Comparison of ENCODE assay signal across 18 cellular contexts in the genomic region with DNA sequence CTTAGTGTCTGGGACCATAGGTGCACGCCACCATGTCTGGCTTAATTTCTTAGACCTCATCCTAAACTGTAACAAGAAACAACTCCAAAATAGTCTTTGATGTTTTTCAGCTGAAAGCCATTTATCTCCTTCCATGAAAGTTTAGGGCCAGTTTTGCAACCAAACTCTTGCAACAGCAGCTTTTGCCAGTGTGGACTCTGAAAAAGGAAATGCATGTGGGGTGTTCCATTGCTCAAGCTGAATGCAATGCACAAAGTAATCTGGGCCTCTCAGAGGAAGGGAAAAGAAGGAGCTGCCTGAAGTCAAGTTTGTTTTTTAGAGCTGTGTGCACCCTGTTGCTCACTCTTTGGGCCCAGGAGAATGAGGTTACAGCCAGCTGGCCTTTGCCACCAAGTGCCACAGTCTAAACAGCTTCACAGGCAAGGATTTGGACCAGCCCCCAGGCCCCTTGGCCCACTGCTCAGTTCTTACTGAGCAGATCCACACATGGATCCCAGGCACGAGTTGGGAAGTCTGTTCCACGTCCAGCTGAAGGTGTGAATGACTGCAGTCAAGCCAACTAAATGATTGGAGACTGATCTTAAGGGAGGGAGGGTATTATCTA.
DNase-seq lines count a peak whose midpoint lies in the region; ATAC-seq and TF ChIP-seq lines count a peak whose summit lies in the region.
"Had no signal": no experiment of that assay in that cellular context is flagged by ENCODE, and none has a peak within 500 bp of the region (broad histone marks: within the 10 kb centered on the region; RNA-seq: fewer than 3 reads in every experiment).

No MANE protein-coding gene starts in this region.

- no peaks in the 10 kb centered on the region for H3F3A ChIP-seq in GM23248 (ENCODE audit: insufficient read depth)

- no peak overlapping the region for H3K4me2 ChIP-seq in GM23248 (ENCODE audit: unreplicated experiment)
- H3K4me2 ChIP-seq: PC-9 had no signal

- no peak for ATAC-seq in stimulated activated effector memory CD8-positive, alpha-beta T cell treated with anti-CD3 and anti-CD28 coated beads, Interleukin-12 subunit alpha, Interleukin-12 subunit beta, amount 100 ng/mL, for 72 hours
- ATAC-seq in T-cell (replicated peaks in 1 of 4), result no peak
- ATAC-seq in HG03095 (IDR thresholded peaks at IDR 0.05; ENCODE audit: unreplicated experiment), result no peak

- no peak overlapping the region for H3K4me3 Mint-ChIP-seq in stimulated activated effector memory CD8-positive, alpha-beta T cell treated with anti-CD3 and anti-CD28 coated beads, Interleukin-12 subunit alpha, Interleukin-12 subunit beta, amount 100 ng/mL, for 72 hours
- H3K4me3 Mint-ChIP-seq in chondrocyte (ENCODE audit: unreplicated experiment) (no peak overlapping the region), T-cell (no peak overlapping the region)
- H3K4me3 Mint-ChIP-seq: B cell, nephron had no signal

- in situ Hi-C loops in GM23248 (cut with MboI), result no loop called here

- DNase-seq in GM23248, result peak; percentile 8
- peak; percentile 81 for DNase-seq in SKM-1 (lab: John Stamatoyannopoulos, UW; ENCODE audit: unreplicated experiment)
- DNase-seq in iris pigment epithelial cell (ENCODE audit: low read depth), result peak; percentile 56
- no peak for DNase-seq in stimulated activated effector memory CD8-positive, alpha-beta T cell treated with anti-CD3 and anti-CD28 coated beads, Interleukin-12 subunit alpha, Interleukin-12 subunit beta, amount 100 ng/mL, for 72 hours (ENCODE audit: low spot score in 2 of 2)
- DNase-seq in chondrocyte (ENCODE audit: low spot score), result no peak
- DNase-seq in T-cell, result no peak
- DNase-seq: activated CD8-positive, alpha-beta memory T cell treated with anti-CD3 and anti-CD28 coated beads for 24 hours; amniotic stem cell; mammary epithelial cell; MG63; NCI-H2029 treated with DMSO at 0.1 percent for 48 hours; NCI-H510A treated with DMSO at 0.1 percent for 48 hours; PC-9; substantia nigra had no signal

- H3K36me3 ChIP-seq in GM23248 (ENCODE audit: low read depth), result peaks cover 27% of the 10 kb centered on the region; the same call in 1 of the 2 replicates

- POLR2A ChIA-PET in T-cell (lab: Charles Lee), result no interaction called here

- WGBS in GM23248 (ENCODE audit: low coverage in 1 of 2, low lambda C conversion rate in 2 of 2, missing lambda C conversion rate in 2 of 2), 2 experiments, result 39 to 44% methylated on average over 3 of the region's 3 CpGs

- no peaks in the 10 kb centered on the region for H3K9me3 ChIP-seq in GM23248 (ENCODE audit: low read depth)
- H3K9me3 ChIP-seq: MG63 had no signal

- peaks cover 39% of the 10 kb centered on the region for H3K36me3 Mint-ChIP-seq in stimulated activated effector memory CD8-positive, alpha-beta T cell treated with anti-CD3 and anti-CD28 coated beads, Interleukin-12 subunit alpha, Interleukin-12 subunit beta, amount 100 ng/mL, for 72 hours
- H3K36me3 Mint-ChIP-seq in chondrocyte (ENCODE audit: low read depth), result peaks cover 29% of the 10 kb centered on the region
- H3K36me3 Mint-ChIP-seq in T-cell, result peaks cover 80% of the 10 kb centered on the region

- H3K27me3 Mint-ChIP-seq in chondrocyte (ENCODE audit: low read depth), result no peaks in the 10 kb centered on the region
- no peaks in the 10 kb centered on the region for H3K27me3 Mint-ChIP-seq in T-cell
- H3K27me3 Mint-ChIP-seq: B cell had no signal

- H3K4me1 Mint-ChIP-seq in stimulated activated effector memory CD8-positive, alpha-beta T cell treated with anti-CD3 and anti-CD28 coated beads, Interleukin-12 subunit alpha, Interleukin-12 subunit beta, amount 100 ng/mL, for 72 hours, result no peaks in the 10 kb centered on the region
- H3K4me1 Mint-ChIP-seq in chondrocyte (ENCODE audit: low read depth) (no peaks in the 10 kb centered on the region), T-cell (no peaks in the 10 kb centered on the region)
- H3K4me1 Mint-ChIP-seq: nephron had no signal

- CTCF ChIA-PET in T-cell (lab: Charles Lee), result interaction anchor here in 1 of 2 donors (0.6 kb wide), 1 partner anchor 1109 kb away, joined by 3 read pairs; no protein-coding TSS in a partner anchor

- H3K4me3 ChIP-seq in GM23248, result no peak overlapping the region
- H3K4me3 ChIP-seq: MG63, PC-9 had no signal

- no peak overlapping the region for H3K9ac ChIP-seq in GM23248

- H3K27me3 ChIP-seq in GM23248 (replicated peaks; ENCODE audit: insufficient read depth), result no peaks in the 10 kb centered on the region
- H3K27me3 ChIP-seq: MG63 had no signal

- peak overlapping the region; percentile 12 for H3K27ac Mint-ChIP-seq in stimulated activated effector memory CD8-positive, alpha-beta T cell treated with anti-CD3 and anti-CD28 coated beads, Interleukin-12 subunit alpha, Interleukin-12 subunit beta, amount 100 ng/mL, for 72 hours
- H3K27ac Mint-ChIP-seq in chondrocyte (ENCODE audit: unreplicated experiment) (no peak overlapping the region), T-cell (no peak overlapping the region)
- H3K27ac Mint-ChIP-seq: activated T-helper 2 cell treated with anti-CD3 and anti-CD28 coated beads, Interferon-gamma antibody, Interleukin-2, Interleukin-4, amounts not matched to agents 10 μg/mL and 5 μg/mL and 100 μg/mL, durations not matched to agents 14 hours and 24 hours and 36 hours; B cell; nephron had no signal

- no peaks in the 10 kb centered on the region for H3K9me3 Mint-ChIP-seq in stimulated activated effector memory CD8-positive, alpha-beta T cell treated with anti-CD3 and anti-CD28 coated beads, Interleukin-12 subunit alpha, Interleukin-12 subunit beta, amount 100 ng/mL, for 72 hours
- H3K9me3 Mint-ChIP-seq in chondrocyte (ENCODE audit: low read depth) (peaks cover 4% of the 10 kb centered on the region), T-cell (peaks cover 0 to 3% (median 0%) of the 10 kb centered on the region in 3 donors)
- H3K9me3 Mint-ChIP-seq: activated T-helper 2 cell treated with anti-CD3 and anti-CD28 coated beads, Interferon-gamma antibody, Interleukin-2, Interleukin-4, amounts not matched to agents 10 μg/mL and 5 μg/mL and 100 μg/mL, durations not matched to agents 14 hours and 24 hours and 36 hours; nephron had no signal

- H3K9me2 ChIP-seq in GM23248 (ENCODE audit: insufficient read depth), result no peaks in the 10 kb centered on the region

- H3K4me1 ChIP-seq in GM23248 (ENCODE audit: insufficient read depth), result no peaks in the 10 kb centered on the region

- H3K79me2 ChIP-seq in GM23248 (ENCODE audit: insufficient read depth), result peaks cover 7% of the 10 kb centered on the region; the same call in 1 of the 2 replicates

- no peaks in the 10 kb centered on the region for H4K20me1 ChIP-seq in GM23248 (ENCODE audit: insufficient read depth)

- no peak overlapping the region for H2AFZ ChIP-seq in GM23248
- H2AFZ ChIP-seq: PC-9 had no signal

- no peak for TF ChIP-seq CTCF in chondrocyte (IDR thresholded peaks at IDR 0.05)

- H3K27ac ChIP-seq in GM23248, result no peak overlapping the region
- H3K27ac ChIP-seq: PC-9 had no signal

Comparison
In these comparisons a context has a peak if more than half of its experiments do, and no peak if none do; other contexts are left out.
1. DNase-seq: peak in GM23248 (single experiment), SKM-1 (single experiment) and iris pigment epithelial cell (single experiment); none in stimulated activated effector memory CD8-positive, alpha-beta T cell treated with anti-CD3 and anti-CD28 coated beads, Interleukin-12 subunit alpha, Interleukin-12 subunit beta, amount 100 ng/mL, for 72 hours (0 of 2), chondrocyte (single experiment) and T-cell (0 of 34).